In the genomic region with DNA sequence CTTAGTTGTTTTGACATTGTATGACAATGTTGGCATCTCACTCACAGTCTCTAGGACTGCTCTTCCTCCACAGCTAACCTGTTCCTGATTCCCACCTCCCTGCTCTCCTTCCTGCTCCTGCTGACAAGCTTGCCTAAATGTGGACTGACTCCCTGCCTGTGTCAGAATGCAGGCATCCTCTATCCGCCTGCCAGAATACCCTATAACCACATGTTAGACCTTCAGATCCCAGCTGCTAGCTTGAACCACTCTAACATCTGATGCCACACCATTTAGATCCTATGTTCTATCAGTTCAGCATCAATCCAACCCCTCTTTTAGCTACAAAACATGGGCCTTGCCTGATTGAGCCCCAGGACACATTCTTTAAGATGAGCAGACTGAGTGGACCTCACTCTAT, we compare ENCODE assay signal across 2 cellular contexts.
TF ChIP-seq lines count a peak whose summit lies in the region.

No MANE protein-coding gene starts in this region.

TF ChIP-seq in GM23338, 12 proteins besides CTCF, POLR2A, EP300 and RAD21 (continues in another document):
- TF ChIP-seq ZNF462 (CRISPR knock-in tag; IDR thresholded peaks at IDR 0.05) = no peak
- no peak for TF ChIP-seq JUNB (IDR thresholded peaks at IDR 0.05; ENCODE audit: unreplicated experiment)
- no peak for TF ChIP-seq POLR2AphosphoS5 (IDR thresholded peaks at IDR 0.05; ENCODE audit: low read depth)
- no peak for TF ChIP-seq ETS1 (IDR thresholded peaks at IDR 0.05)
- no peak for TF ChIP-seq CREB1 (CRISPR knock-in tag; IDR thresholded peaks at IDR 0.05; ENCODE audit: low read depth)
- TF ChIP-seq STAT1 (IDR thresholded peaks at IDR 0.05; ENCODE audit: unreplicated experiment) = no peak
- TF ChIP-seq NANOG (IDR thresholded peaks at IDR 0.05; ENCODE audit: borderline replicate concordance) = no peak
- no peak for TF ChIP-seq ZNF114 (CRISPR knock-in tag; IDR thresholded peaks at IDR 0.05)
- no peak for TF ChIP-seq ZNF331 (CRISPR knock-in tag; IDR thresholded peaks at IDR 0.05; ENCODE audit: low read depth)
- no peak for TF ChIP-seq EZH2phosphoT487 (IDR thresholded peaks at IDR 0.05; ENCODE audit: unreplicated experiment)

TF ChIP-seq in endothelial cell of umbilical vein, 7 proteins besides CTCF, POLR2A, EP300 and RAD21 (continued from another document):
- no peak for TF ChIP-seq MAX (IDR thresholded peaks at IDR 0.05; ENCODE audit: insufficient read depth, insufficient read length)
